10 cellular contexts compared by ENCODE assay signal in the genomic region with DNA sequence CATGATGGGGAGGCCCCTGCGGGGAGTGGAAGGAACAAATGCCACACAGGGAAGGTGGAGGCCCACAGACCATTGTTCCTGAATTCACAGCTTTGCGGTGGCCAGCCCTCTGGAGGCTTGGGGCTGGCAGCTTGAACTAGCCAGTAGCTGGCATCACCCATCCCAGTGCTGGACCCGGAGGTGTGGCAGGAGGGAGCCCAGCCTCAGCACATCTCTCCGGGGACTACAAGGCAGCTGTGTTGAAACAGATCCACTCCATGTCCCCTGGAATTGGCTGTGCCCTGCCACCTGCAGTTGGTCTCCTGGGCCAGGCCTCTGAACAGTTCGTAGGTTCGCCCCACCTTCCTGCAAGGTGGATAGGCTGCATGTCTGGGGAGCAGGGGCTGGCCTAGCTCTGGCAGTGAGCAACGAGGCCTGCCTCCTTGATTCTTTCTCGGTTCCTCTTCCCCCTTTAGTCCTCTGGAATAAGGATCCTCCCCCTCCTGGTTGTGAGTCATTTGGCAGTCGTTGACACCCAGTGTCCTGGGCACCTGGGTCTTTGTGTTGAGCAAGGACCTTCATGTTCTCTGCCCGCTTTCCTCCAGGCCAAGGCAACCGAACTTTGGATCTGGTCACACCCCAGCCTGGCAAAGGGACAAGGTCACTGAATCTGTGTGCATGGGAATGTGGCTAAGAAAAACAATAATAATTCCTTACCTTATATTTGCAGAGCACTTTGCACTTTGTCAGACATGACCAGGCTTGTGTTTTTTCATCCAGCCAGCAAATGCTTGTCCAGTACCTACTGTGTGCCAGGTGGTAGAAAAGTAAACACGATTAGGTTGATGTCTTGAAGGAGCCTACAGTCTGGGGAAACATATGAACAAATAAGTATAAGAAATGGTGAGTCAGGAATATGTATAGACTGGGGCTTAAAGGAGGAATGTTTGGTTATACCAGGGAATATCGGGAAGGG. TPM values are rescaled to one million over a fixed set of nuclear protein-coding genes. Genes with fewer than 3 reads are reported as not detected.
DNase-seq lines count a peak whose midpoint lies in the region; ATAC-seq and TF ChIP-seq lines count a peak whose summit lies in the region.
"Had no signal": no experiment of that assay in that cellular context is flagged by ENCODE, and none has a peak within 500 bp of the region (broad histone marks: within the 10 kb centered on the region; RNA-seq: fewer than 3 reads in every experiment).

No MANE protein-coding gene starts in this region.

- peak overlapping the region; percentile 44 for H3K27ac ChIP-seq in BLaER1
- peak overlapping the region; percentile 74 for H3K27ac ChIP-seq in muscle layer of duodenum (ENCODE audit: low read length)
- H3K27ac ChIP-seq in smooth muscle cell (ENCODE audit: low read depth): no peak overlapping the region
- H3K27ac ChIP-seq: SJCRH30 had no signal

- H3K9ac ChIP-seq in BLaER1: 0 out of 2 replicates have a peak overlapping the region, but pooled peaks have one; percentile 28
- no peak overlapping the region for H3K9ac ChIP-seq in smooth muscle cell (ENCODE audit: low read depth)

- no peaks in the 10 kb centered on the region for H3K9me3 ChIP-seq in BLaER1
- H3K9me3 ChIP-seq in MG63: no peaks in the 10 kb centered on the region
- no peaks in the 10 kb centered on the region for H3K9me3 ChIP-seq in muscle layer of duodenum (ENCODE audit: control insufficient read depth in 1 of 2, low read length in 2 of 2)
- H3K9me3 ChIP-seq in smooth muscle cell (replicated peaks; ENCODE audit: low read depth): no peaks in the 10 kb centered on the region
- H3K9me3 ChIP-seq: SJCRH30 had no signal

- H3K4me1 Mint-ChIP-seq in central memory CD8-positive, alpha-beta T cell: peaks cover 26% of the 10 kb centered on the region

- H3K4me2 ChIP-seq in BLaER1 (peak overlapping the region; percentile 68), smooth muscle cell (no peak overlapping the region)

- H4K20me1 ChIP-seq in BLaER1 (peaks cover 99% of the 10 kb centered on the region), smooth muscle cell (ENCODE audit: low read depth) (no peaks in the 10 kb centered on the region)

- peaks cover 13% of the 10 kb centered on the region for H3K36me3 Mint-ChIP-seq in central memory CD8-positive, alpha-beta T cell (ENCODE audit: insufficient read depth)

- H3K36me3 ChIP-seq in BLaER1 (peaks cover 97% of the 10 kb centered on the region), MG63 (peaks cover 24% of the 10 kb centered on the region), muscle layer of duodenum (ENCODE audit: control insufficient read depth in 1 of 2, insufficient read depth in 2 of 2, low read length in 2 of 2) (peaks cover 0 to 4% of the 10 kb centered on the region in 2 donors), smooth muscle cell (ENCODE audit: low read depth) (no peaks in the 10 kb centered on the region)
- H3K36me3 ChIP-seq: SJCRH30 had no signal

- no peak for TF ChIP-seq CTCF in smooth muscle cell (IDR thresholded peaks at IDR 0.05; ENCODE audit: borderline replicate concordance, insufficient read depth, poor library complexity, severe bottlenecking)

- H3K4me3 Mint-ChIP-seq in central memory CD8-positive, alpha-beta T cell: no peak overlapping the region
- H3K4me3 Mint-ChIP-seq: stimulated activated naive CD8-positive, alpha-beta T cell treated with anti-CD3 and anti-CD28 coated beads, Interleukin-15, Interleukin-2, amounts not matched to agents 100 ng/mL and 50 ng/mL, for 24 hours had no signal

- no peaks in the 10 kb centered on the region for H3K27me3 ChIP-seq in BLaER1
- no peaks in the 10 kb centered on the region for H3K27me3 ChIP-seq in MG63
- H3K27me3 ChIP-seq in muscle layer of duodenum (ENCODE audit: low read depth, low read length): no peaks in the 10 kb centered on the region
- no peaks in the 10 kb centered on the region for H3K27me3 ChIP-seq in smooth muscle cell (ENCODE audit: low read depth)
- H3K27me3 ChIP-seq: SJCRH30 had no signal

- ATAC-seq in central memory CD8-positive, alpha-beta T cell (replicated peaks; ENCODE audit: extremely low read depth, poor library complexity, severe bottlenecking): no peak
- no peak for ATAC-seq in GM19035 (IDR thresholded peaks at IDR 0.05; ENCODE audit: unreplicated experiment)
- ATAC-seq in GM21515 (IDR thresholded peaks at IDR 0.05; ENCODE audit: unreplicated experiment): no peak

- WGBS in smooth muscle cell (ENCODE audit: low lambda C conversion rate): 83% methylated on average over 13 of the region's 13 CpGs

- peaks cover 81% of the 10 kb centered on the region for H3K4me1 ChIP-seq in BLaER1
- H3K4me1 ChIP-seq in muscle layer of duodenum (ENCODE audit: control insufficient read depth in 1 of 2, insufficient read depth in 2 of 2, low read length in 2 of 2): peaks cover 11 to 14% of the 10 kb centered on the region in 2 donors
- no peaks in the 10 kb centered on the region for H3K4me1 ChIP-seq in smooth muscle cell (ENCODE audit: low read depth)
- H3K4me1 ChIP-seq: SJCRH30 had no signal

- H3K4me3 ChIP-seq in BLaER1 (no peak overlapping the region), MG63 (no peak overlapping the region), muscle layer of duodenum (ENCODE audit: low read depth in 1 of 2, low read length in 2 of 2) (no peak overlapping the region), smooth muscle cell (no peak overlapping the region)
- H3K4me3 ChIP-seq: SJCRH30 had no signal

- no peaks in the 10 kb centered on the region for H3K27me3 Mint-ChIP-seq in central memory CD8-positive, alpha-beta T cell
- H3K27me3 Mint-ChIP-seq: stimulated activated naive CD8-positive, alpha-beta T cell treated with anti-CD3 and anti-CD28 coated beads, Interleukin-15, Interleukin-2, amounts not matched to agents 100 ng/mL and 50 ng/mL, for 24 hours had no signal

- H3K27ac Mint-ChIP-seq in central memory CD8-positive, alpha-beta T cell (ENCODE audit: low read depth): peak overlapping the region; percentile 54
- H3K27ac Mint-ChIP-seq: stimulated activated naive CD8-positive, alpha-beta T cell treated with anti-CD3 and anti-CD28 coated beads, Interleukin-15, Interleukin-2, amounts not matched to agents 100 ng/mL and 50 ng/mL, for 24 hours had no signal

- DNase-seq in MG63 (peak; percentile 56), smooth muscle cell (lab: John Stamatoyannopoulos, UW; ENCODE audit: unreplicated experiment) (no peak)
- no peak for DNase-seq in central memory CD8-positive, alpha-beta T cell (ENCODE audit: low spot score in 2 of 2)
- no peak for DNase-seq in activated T-cell treated with anti-CD3 and anti-CD28 coated beads, Interleukin-2, amount 50 U/mL, for 1 hour
- DNase-seq: SJCRH30 had no signal

- no peaks in the 10 kb centered on the region for H3K9me3 Mint-ChIP-seq in central memory CD8-positive, alpha-beta T cell
- H3K9me3 Mint-ChIP-seq: stimulated activated naive CD8-positive, alpha-beta T cell treated with anti-CD3 and anti-CD28 coated beads, Interleukin-15, Interleukin-2, amounts not matched to agents 100 ng/mL and 50 ng/mL, for 24 hours had no signal

- H2AFZ ChIP-seq in smooth muscle cell (ENCODE audit: low read depth): no peak overlapping the region

- H3K79me2 ChIP-seq in smooth muscle cell (ENCODE audit: low read depth): peaks cover 6% of the 10 kb centered on the region

- no peaks in the 10 kb centered on the region for H3F3A ChIP-seq in smooth muscle cell (ENCODE audit: low read depth)

RNA-seq across cellular contexts. Expression of gene TTC7A, which starts 29.6 kb away (rescaled TPM):
- 10.4 and 15.1 TPM in 2 replicates for total RNA-seq in MG63 (2014; rRNA removed; shearing (Covaris generic); ENCODE audit: low replicate concordance)
- total RNA-seq in smooth muscle cell: 10.2 and 10.6 TPM in 2 replicates
- 10.1 and 12.8 TPM in 2 replicates for polyA plus RNA-seq in smooth muscle cell

RNA-seq across cellular contexts. Expression of gene MCFD2, which starts 55.0 kb away (rescaled TPM):
- 165 and 174 TPM in 2 replicates for total RNA-seq in MG63 (2014; rRNA removed; shearing (Covaris generic); ENCODE audit: low replicate concordance)
- 167 and 232 TPM in 2 replicates for total RNA-seq in smooth muscle cell
- 100 and 107 TPM in 2 replicates for polyA plus RNA-seq in smooth muscle cell
